In the genomic region with DNA sequence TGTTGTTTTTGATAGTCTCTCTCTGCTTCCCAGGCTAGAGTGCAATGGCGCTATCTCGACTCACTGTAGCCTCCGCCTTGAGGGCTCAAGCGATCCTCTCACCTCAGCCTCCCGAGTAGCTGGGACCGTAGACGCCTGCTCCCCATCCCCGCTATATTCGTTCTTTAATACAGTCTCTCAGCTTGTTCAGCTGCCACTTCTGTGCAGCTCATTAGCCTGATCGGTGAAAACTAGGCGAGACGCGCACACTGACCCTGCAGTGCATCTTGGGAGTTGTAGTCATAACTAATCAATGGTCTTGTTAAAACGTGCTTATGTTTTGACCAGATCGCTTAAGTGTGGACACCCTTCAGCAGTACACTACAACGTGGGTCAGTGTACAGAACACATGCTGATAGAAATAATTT, we compare ENCODE assay signal across 8 cellular contexts. TPM values are rescaled to one million over a fixed set of nuclear protein-coding genes. Genes with fewer than 3 reads are reported as not detected.
DNase-seq lines count a peak whose midpoint lies in the region; ATAC-seq and TF ChIP-seq lines count a peak whose summit lies in the region.

No MANE protein-coding gene starts in this region.

- H3K36me3 Mint-ChIP-seq in activated naive CD8-positive, alpha-beta T cell treated with anti-CD3 and anti-CD28 coated beads, Interleukin-2, amount 10 ng/mL, durations not matched to agents 7 days and 5 days = peaks cover 12% of the 10 kb centered on the region

- TF ChIP-seq POLR2A in heart left ventricle (IDR thresholded peaks at IDR 0.05) = no peak

- H3K27me3 Mint-ChIP-seq in activated naive CD8-positive, alpha-beta T cell treated with anti-CD3 and anti-CD28 coated beads, Interleukin-2, amount 10 ng/mL, durations not matched to agents 7 days and 5 days = no peaks in the 10 kb centered on the region

- H3K27me3 ChIP-seq in KMS-11 (ENCODE audit: insufficient read depth, low read depth) (no peaks in the 10 kb centered on the region), SJCRH30 (no peaks in the 10 kb centered on the region), heart left ventricle (no peaks in the 10 kb centered on the region)

- H3K27ac ChIP-seq in KMS-11 (peak overlapping the region; percentile 95), SJCRH30 (peak overlapping the region; percentile 94), heart left ventricle (peak overlapping the region; percentile 84 to 98 (median 95))

- DNase-seq in GM03348 (ENCODE audit: low spot score) (peak; percentile 70), SJCRH30 (peak; percentile 64 to 82), heart left ventricle (peak; percentile 37 to 67 (median 45)), posterior cingulate gyrus (peak; percentile 46 to 94 (median 64)), NCI-H2107 (lab: John Stamatoyannopoulos, UW) (no peak)
- peak; percentile 55 for DNase-seq in activated naive CD8-positive, alpha-beta T cell treated with anti-CD3 and anti-CD28 coated beads, Interleukin-2, amount 10 ng/mL, durations not matched to agents 7 days and 5 days

- ATAC-seq in GM21825 (IDR thresholded peaks at IDR 0.05; ENCODE audit: unreplicated experiment) (peak; percentile 31), heart left ventricle (peak; percentile 9 to 38 (median 31))
- peak; percentile 10 for ATAC-seq in activated naive CD8-positive, alpha-beta T cell treated with anti-CD3 and anti-CD28 coated beads, Interleukin-2, amount 10 ng/mL, durations not matched to agents 7 days and 5 days (ENCODE audit: low read depth)

- H3K9ac ChIP-seq in KMS-11 = peak overlapping the region; percentile 99

- peak overlapping the region; percentile 71 for H3K4me2 ChIP-seq in KMS-11

- H3K36me3 ChIP-seq in KMS-11 (ENCODE audit: insufficient read depth) (peaks cover 8% of the 10 kb centered on the region; the same call in 1 of the 2 replicates), SJCRH30 (peaks cover 19% of the 10 kb centered on the region), heart left ventricle (peaks cover 0 to 31% (median 16%) of the 10 kb centered on the region in 9 donors)

- H3K9me3 ChIP-seq in SJCRH30 (replicated peaks) (no peaks in the 10 kb centered on the region), heart left ventricle (no peaks in the 10 kb centered on the region)

- H3K9me3 Mint-ChIP-seq in activated naive CD8-positive, alpha-beta T cell treated with anti-CD3 and anti-CD28 coated beads, Interleukin-2, amount 10 ng/mL, durations not matched to agents 7 days and 5 days = no peaks in the 10 kb centered on the region

- peaks cover 27% of the 10 kb centered on the region for H3K4me1 Mint-ChIP-seq in activated naive CD8-positive, alpha-beta T cell treated with anti-CD3 and anti-CD28 coated beads, Interleukin-2, amount 10 ng/mL, durations not matched to agents 7 days and 5 days

- H3K4me3 ChIP-seq in KMS-11 (IDR thresholded peaks at IDR 0.05; ENCODE audit: insufficient read depth, low read depth, low read length) (peak overlapping the region; percentile 86), SJCRH30 (peak overlapping the region; percentile 91), heart left ventricle (peak overlapping the region; percentile 66 to 98 (median 92))

- POLR2A ChIA-PET in activated naive CD8-positive, alpha-beta T cell treated with anti-CD3 and anti-CD28 coated beads, Interleukin-2, amount 10 ng/mL, durations not matched to agents 7 days and 5 days (lab: Charles Lee) = interaction anchor here (1.0 to 3.0 kb wide), 5 partner anchors 23 to 1059 kb away, joined by 3 to 20 read pairs (median 5); a partner anchor contains a TSS

- intact Hi-C loops in heart left ventricle (cut with DNase I) = loop anchor here in 3 of 10 donors (5.0 to 10.0 kb wide), 4 partner anchors 86 to 336 kb away; a partner anchor contains a TSS
- intact Hi-C loops in posterior cingulate gyrus (cut with DNase I) = loop anchor here (5.0 to 10.0 kb wide), 2 partner anchors 74 to 204 kb away; a partner anchor contains a TSS

- TF ChIP-seq CTCF in KMS-11 (conservative IDR thresholded peaks at IDR 0.05; ENCODE audit: low read depth, low read length) (no peak), heart left ventricle (IDR thresholded peaks at IDR 0.05) (no peak)

- H3K27ac Mint-ChIP-seq in activated naive CD8-positive, alpha-beta T cell treated with anti-CD3 and anti-CD28 coated beads, Interleukin-2, amount 10 ng/mL, durations not matched to agents 7 days and 5 days = no peak overlapping the region

- H3K79me2 ChIP-seq in KMS-11 (ENCODE audit: insufficient read depth, low read depth) = peaks cover 76% of the 10 kb centered on the region

- H3K4me3 Mint-ChIP-seq in activated naive CD8-positive, alpha-beta T cell treated with anti-CD3 and anti-CD28 coated beads, Interleukin-2, amount 10 ng/mL, durations not matched to agents 7 days and 5 days = no peak overlapping the region

- H3K4me1 ChIP-seq in KMS-11 (ENCODE audit: low read depth, poor library complexity, severe bottlenecking) = peaks cover 33% of the 10 kb centered on the region
- peaks cover 5% of the 10 kb centered on the region for H3K4me1 ChIP-seq in SJCRH30
- H3K4me1 ChIP-seq in heart left ventricle = peaks cover 8 to 56% (median 32%) of the 10 kb centered on the region in 12 donors

- H4K20me1 ChIP-seq in KMS-11 (ENCODE audit: insufficient read depth) = no peaks in the 10 kb centered on the region

- H2AFZ ChIP-seq in KMS-11 (ENCODE audit: low read depth) = peak overlapping the region; percentile 57

- 0 to 2% (median 0%) methylated on average over 16 of the region's 16 CpGs for WGBS in heart left ventricle, 4 donors

RNA-seq across cellular contexts. Expression of a gene that starts 1.2 kb away (rescaled TPM):
- total RNA-seq in SJCRH30 (2014; rRNA removed; shearing (Covaris generic)) = 83.5 and 88.9 TPM in 2 replicates
- 10 to 100 TPM; 78.1 to 81.7 TPM for total RNA-seq in activated naive CD8-positive, alpha-beta T cell treated with anti-CD3 and anti-CD28 coated beads, Interleukin-2, amount 10 ng/mL, durations not matched to agents 7 days and 5 days
- total RNA-seq in heart left ventricle = 10 to 100 TPM; 21.0 to 32.4 (median 23.5) TPM
- polyA plus RNA-seq in heart left ventricle = 10 to 100 TPM in 1 of 2 donors, 1 to 10 TPM in 1; 9.9 to 17.7 TPM
